Comparison of ENCODE assay signal across 8 cellular contexts in genomic region chr5:147856801-147857200, GRCh38. TPM values are rescaled to one million over a fixed set of nuclear protein-coding genes. Genes with fewer than 3 reads are reported as not detected.
"Had no signal": no experiment of that assay in that cellular context is flagged by ENCODE, and none has a peak within 500 bp of the region (broad histone marks: within the 10 kb centered on the region; RNA-seq: fewer than 3 reads in every experiment).

No MANE protein-coding gene starts in this region.

- H3K27ac Mint-ChIP-seq: IgD-negative memory B cell had no signal

- H2AFZ ChIP-seq: GM23248 had no signal

- H3K4me1 Mint-ChIP-seq: IgD-negative memory B cell had no signal

- H3K4me3 Mint-ChIP-seq: IgD-negative memory B cell had no signal

- H3K27ac ChIP-seq: GM23248, HL-60, KMS-11 had no signal

- H3K9ac ChIP-seq: GM23248, KMS-11 had no signal

- H3K4me3 ChIP-seq: GM23248 had no signal

- H3K4me2 ChIP-seq: KMS-11 had no signal

RNA-seq across cellular contexts. Expression of gene SCGB3A2, which starts 21.7 kb away (rescaled TPM):
- total RNA-seq: GM23248, H4, HepG2, HT1080 had no signal
- polyA plus RNA-seq: GM23248, HepG2, IgD-negative memory B cell had no signal

RNA-seq across cellular contexts. Expression of gene SPINK1, which starts 25.3 kb away (rescaled TPM):
- total RNA-seq: GM23248, H4, HT1080 had no signal
- polyA plus RNA-seq: GM23248, IgD-negative memory B cell had no signal

RNA-seq across cellular contexts. Expression of gene C5orf46, which starts 49.5 kb away (rescaled TPM):
- total RNA-seq: GM23248, H7, HepG2 had no signal
- polyA plus RNA-seq: HepG2, IgD-negative memory B cell had no signal
